Comparison of ENCODE assay signal across 29 cellular contexts in the genomic region with DNA sequence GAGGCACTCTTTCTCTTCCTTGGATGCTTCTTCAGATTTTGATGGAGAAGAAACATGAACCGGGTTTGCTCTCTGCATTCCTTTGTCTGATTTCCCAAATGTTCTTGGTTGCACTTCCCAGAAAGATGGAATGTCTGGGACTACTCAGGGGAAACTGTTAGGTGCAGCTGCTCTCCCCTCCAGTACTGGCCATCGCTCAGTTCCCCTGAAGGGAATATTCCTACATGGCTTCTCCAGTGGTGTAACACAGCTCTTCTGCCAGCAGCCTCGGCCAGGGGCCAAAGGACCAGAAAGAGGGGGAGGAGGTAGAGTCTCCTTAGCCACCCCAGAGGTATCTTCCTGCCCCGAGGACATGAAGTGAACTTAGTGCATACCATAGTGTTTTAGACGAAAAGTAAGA. TPM values are rescaled to one million over a fixed set of nuclear protein-coding genes. Genes with fewer than 3 reads are reported as not detected.
A peak's percentile ranks its signal among the peaks of the same experiment; 100 is the strongest.
DNase-seq lines count a peak whose midpoint lies in the region; ATAC-seq, FAIRE-seq and TF ChIP-seq lines count a peak whose summit lies in the region.
"Had no signal": no experiment of that assay in that cellular context is flagged by ENCODE, and none has a peak within 500 bp of the region (broad histone marks: within the 10 kb centered on the region; RNA-seq: fewer than 3 reads in every experiment).

No MANE protein-coding gene starts in this region.

- peaks cover 21% of the 10 kb centered on the region for H3K4me1 Mint-ChIP-seq in MCF 10A (ENCODE audit: insufficient read depth, unreplicated experiment)
- H3K4me1 Mint-ChIP-seq: memory B cell had no signal

- POLR2A ChIA-PET in MCF 10A (lab: Yijun Ruan, JAX), result interaction anchor here (0.5 kb wide), 1 partner anchor 51 kb away, joined by 3 read pairs; no protein-coding TSS in a partner anchor

- H3K4me2 ChIP-seq in mammary epithelial cell (ENCODE audit: insufficient read depth, low read depth, low read length), result no peak overlapping the region

- H2AFZ ChIP-seq in mammary epithelial cell (ENCODE audit: low read depth, low read length), result no peak overlapping the region

- DNase-seq in MCF 10A (ENCODE audit: unreplicated experiment) (peak; percentile 52), mammary epithelial cell (no peak), left ventricle myocardium superior (peak; percentile 86), sciatic nerve (ENCODE audit: low spot score) (peak; percentile 82), GM12891 (ENCODE audit: insufficient read length, low spot score) (no peak), NCI-H748 treated with DMSO at 0.1 percent for 48 hours (lab: John Stamatoyannopoulos, UW) (no peak), dermis blood vessel endothelial cell (no peak)
- DNase-seq: activated CD8-positive, alpha-beta T cell treated with anti-CD3 and anti-CD28 coated beads, Interleukin-2, amount 10 ng/mL, durations not matched to agents 7 days and 5 days; activated naive CD4-positive, alpha-beta T cell; activated T-cell treated with anti-CD3 and anti-CD28 coated beads, Interleukin-2, amount 50 U/mL, for 1 hour; brain microvascular endothelial cell; Calu3; effector CD8-positive, alpha-beta T cell; head of caudate nucleus; MM.1S; NCI-H1417; NCI-H2081 treated with DMSO at 0.1 percent for 48 hours; NCI-H345; RPMI8226; spleen; T-helper 2 cell; upper lobe of left lung had no signal

- ATAC-seq in left ventricle myocardium superior (peak; percentile 99), sciatic nerve (peak; percentile 93), GM21381 (IDR thresholded peaks at IDR 0.05; ENCODE audit: unreplicated experiment) (no peak)
- ATAC-seq: activated CD8-positive, alpha-beta T cell treated with anti-CD3 and anti-CD28 coated beads, Interleukin-2, amount 10 ng/mL, durations not matched to agents 7 days and 5 days; K562 had no signal

- BruUV-seq in MCF 10A (replicated peaks; lab: Mats Ljungman, UMichigan) (no TSS peak), mammary epithelial cell (replicated peaks; lab: Mats Ljungman, UMichigan) (no TSS peak)

- WGBS in mammary epithelial cell (ENCODE audit: low coverage, missing lambda C conversion rate), result 11% methylated on average over 5 of the region's 5 CpGs

- no peaks in the 10 kb centered on the region for H3K79me2 ChIP-seq in mammary epithelial cell (ENCODE audit: insufficient read depth, low read length)

- H3K4me1 ChIP-seq in mammary epithelial cell (ENCODE audit: insufficient read depth, low read length), result no peaks in the 10 kb centered on the region
- H3K4me1 ChIP-seq: spleen, upper lobe of left lung had no signal

- TF ChIP-seq CTCF in MCF 10A (IDR thresholded peaks at IDR 0.05; ENCODE audit: unreplicated experiment), result no peak
- no peak for TF ChIP-seq CTCF in mammary epithelial cell (conservative IDR thresholded peaks at IDR 0.05 in 1 of 2, IDR thresholded peaks at IDR 0.05 in 1 of 2; ENCODE audit: extremely low read depth in 1 of 2, insufficient read depth in 1 of 2, low read depth in 1 of 2, low read length in 2 of 2)

- CTCF ChIA-PET in MCF 10A (lab: Yijun Ruan, JAX), result interaction anchor here (0.6 to 1.4 kb wide), 4 partner anchors 9 to 31 kb away, joined by 3 to 9 read pairs (median 4); no protein-coding TSS in a partner anchor
- CTCF ChIA-PET in mammary epithelial cell (lab: Charles Lee; ENCODE audit: low non-redundant PET), result no interaction called here

- no peaks in the 10 kb centered on the region for H4K20me1 ChIP-seq in mammary epithelial cell (ENCODE audit: insufficient read depth, low read length)

- no peaks in the 10 kb centered on the region for H3K36me3 Mint-ChIP-seq in MCF 10A (ENCODE audit: insufficient read depth, unreplicated experiment)
- H3K36me3 Mint-ChIP-seq: memory B cell had no signal

- dilution Hi-C loops in mammary epithelial cell (cut with HindIII; ENCODE audit: low sequenced_read_pairs), result no loop called here

- H3K9ac ChIP-seq in mammary epithelial cell (ENCODE audit: insufficient read depth, low read length), result no peak overlapping the region

- H3K27me3 Mint-ChIP-seq in MCF 10A (ENCODE audit: insufficient read depth, unreplicated experiment), result no peaks in the 10 kb centered on the region
- H3K27me3 Mint-ChIP-seq: memory B cell had no signal

- intact Hi-C loops in MCF 10A (cut with micrococcal nuclease), result no loop called here
- intact Hi-C loops in mammary epithelial cell (cut with micrococcal nuclease), result no loop called here
- intact Hi-C loops in left ventricle myocardium superior (cut with micrococcal nuclease), result loop anchor here (10.0 kb wide), 1 partner anchor 100 kb away; no protein-coding TSS in a partner anchor
- intact Hi-C loops in sciatic nerve (cut with DNase I), result no loop called here

- H3K27me3 ChIP-seq in mammary epithelial cell (ENCODE audit: insufficient read depth, low read length), result no peaks in the 10 kb centered on the region
- H3K27me3 ChIP-seq: brain microvascular endothelial cell, neutrophil, spleen, upper lobe of left lung had no signal

- no peak overlapping the region for H3K4me3 Mint-ChIP-seq in MCF 10A (ENCODE audit: unreplicated experiment)
- H3K4me3 Mint-ChIP-seq: activated CD8-positive, alpha-beta T cell treated with anti-CD3 and anti-CD28 coated beads, Interleukin-2, amount 10 ng/mL, durations not matched to agents 7 days and 5 days; memory B cell had no signal

- no peak overlapping the region for H3K27ac Mint-ChIP-seq in MCF 10A (ENCODE audit: low read depth, unreplicated experiment)
- H3K27ac Mint-ChIP-seq: activated CD8-positive, alpha-beta T cell treated with anti-CD3 and anti-CD28 coated beads, Interleukin-2, amount 10 ng/mL, durations not matched to agents 7 days and 5 days; memory B cell had no signal

- H3K9me3 ChIP-seq in mammary epithelial cell (replicated peaks; ENCODE audit: insufficient read depth, low read length), result no peaks in the 10 kb centered on the region
- H3K9me3 ChIP-seq: neutrophil, spleen, upper lobe of left lung had no signal

- no peaks in the 10 kb centered on the region for H3K36me3 ChIP-seq in mammary epithelial cell (ENCODE audit: insufficient read depth, low read length)
- H3K36me3 ChIP-seq: brain microvascular endothelial cell, neutrophil, spleen, upper lobe of left lung had no signal

- H3K27ac ChIP-seq in mammary epithelial cell (ENCODE audit: insufficient read depth, low read depth, low read length), result no peak overlapping the region
- H3K27ac ChIP-seq: 22Rv1, brain microvascular endothelial cell, epithelial cell of prostate, neutrophil, SK-N-MC, spleen, upper lobe of left lung had no signal

- H3K4me3 ChIP-seq in mammary epithelial cell (replicated peaks in 1 of 3; ENCODE audit: insufficient read depth in 1 of 3, low read depth in 2 of 3, low read length in 3 of 3), result no peak overlapping the region
- H3K4me3 ChIP-seq: K562, SK-N-MC, spleen, upper lobe of left lung had no signal

- in situ Hi-C loops in mammary epithelial cell (cut with MboI; ENCODE audit: low sequenced_read_pairs in 2 of 2), result no loop called here

- no peak for TF ChIP-seq POLR2A in GM12891 (IDR thresholded peaks at IDR 0.05; ENCODE audit: low read depth, low read length)

- no peaks in the 10 kb centered on the region for H3K9me3 Mint-ChIP-seq in MCF 10A (ENCODE audit: unreplicated experiment)
- H3K9me3 Mint-ChIP-seq: memory B cell had no signal

- FAIRE-seq in GM12891 (lab: Jason Lieb, UNC), result no peak
- FAIRE-seq: K562 had no signal

TF ChIP-seq in GM12891, 5 proteins besides CTCF, POLR2A, EP300 and RAD21:
- TF ChIP-seq SPI1 (IDR thresholded peaks at IDR 0.05; ENCODE audit: low read depth, low read length), result no peak
- TF ChIP-seq POLR2AphosphoS5 (IDR thresholded peaks at IDR 0.05; ENCODE audit: low read depth, low read length), result no peak
- TF ChIP-seq POU2F2 (IDR thresholded peaks at IDR 0.05; ENCODE audit: low read depth, low read length), result no peak
- no peak for TF ChIP-seq PAX5 (IDR thresholded peaks at IDR 0.05; ENCODE audit: insufficient read depth, low read length, severe bottlenecking)
- no peak for TF ChIP-seq TAF1 (IDR thresholded peaks at IDR 0.05; ENCODE audit: low read depth, low read length)

RNA-seq across cellular contexts. Expression of a gene that starts 33.5 kb away (rescaled TPM):
- total RNA-seq in MCF 10A (2022), result 41.2 and 46.4 TPM in 2 replicates
- 10 to 100 TPM; 14.8 to 59.4 TPM for total RNA-seq in mammary epithelial cell
- 55.0 TPM for polyA plus RNA-seq in mammary epithelial cell
- 64.8 TPM for polyA minus RNA-seq in mammary epithelial cell
- total RNA-seq in left ventricle myocardium superior, result 37.6 TPM
- total RNA-seq in sciatic nerve, result 78.3 TPM
- 0.85 TPM for polyA plus RNA-seq in GM12891 (2012; ENCODE audit: low read depth, missing spikeins)
- total RNA-seq in dermis blood vessel endothelial cell, result 21.7 and 24.2 TPM in 2 replicates

Comparison
In these comparisons a context has a peak if more than half of its experiments do, and no peak if none do; other contexts are left out.
1. DNase-seq: peak in MCF 10A (single experiment), left ventricle myocardium superior (single experiment) and sciatic nerve (single experiment); none in mammary epithelial cell (single experiment), GM12891 (single experiment), NCI-H748 treated with DMSO at 0.1 percent for 48 hours (single experiment) and dermis blood vessel endothelial cell (single experiment).